In genomic region chr16:30090607-30091332, GRCh38 we compare ENCODE assay signal across 9 cellular contexts. TPM values are rescaled to one million over a fixed set of nuclear protein-coding genes. Genes with fewer than 3 reads are reported as not detected.
A peak's percentile ranks its signal among the peaks of the same experiment; 100 is the strongest.
DNase-seq lines count a peak whose midpoint lies in the region; ATAC-seq and TF ChIP-seq lines count a peak whose summit lies in the region.
"Had no signal": no experiment of that assay in that cellular context is flagged by ENCODE, and none has a peak within 500 bp of the region (broad histone marks: within the 10 kb centered on the region; RNA-seq: fewer than 3 reads in every experiment).

No MANE protein-coding gene starts in this region.

- H3K4me1 ChIP-seq in BE2C = peaks cover 5% of the 10 kb centered on the region
- peaks cover 40% of the 10 kb centered on the region for H3K4me1 ChIP-seq in Karpas-422 (ENCODE audit: low read length)
- peaks cover 33 to 35% of the 10 kb centered on the region in 2 donors for H3K4me1 ChIP-seq in duodenal mucosa (ENCODE audit: control insufficient read depth in 1 of 2, insufficient read depth in 2 of 2, low read length in 2 of 2)
- peaks cover 10% of the 10 kb centered on the region for H3K4me1 ChIP-seq in neural progenitor cell

- H3K36me3 ChIP-seq in BE2C (peaks cover 4% of the 10 kb centered on the region), Karpas-422 (ENCODE audit: insufficient read depth, low read length) (no peaks in the 10 kb centered on the region), duodenal mucosa (ENCODE audit: control insufficient read depth in 1 of 2, insufficient read depth in 2 of 2, low read length in 2 of 2) (peaks cover 12 to 13% of the 10 kb centered on the region in 2 donors), neural progenitor cell (no peaks in the 10 kb centered on the region)

- peak overlapping the region; percentile 67 for H3K4me3 Mint-ChIP-seq in neural progenitor cell

- H3K27me3 ChIP-seq in BE2C (no peaks in the 10 kb centered on the region), Karpas-422 (ENCODE audit: low read length) (no peaks in the 10 kb centered on the region), duodenal mucosa (ENCODE audit: control insufficient read depth in 1 of 2, insufficient read depth in 2 of 2, low read length in 2 of 2) (no peaks in the 10 kb centered on the region), neural progenitor cell (no peaks in the 10 kb centered on the region)

- peaks cover 2% of the 10 kb centered on the region for H3K27me3 Mint-ChIP-seq in neural progenitor cell (ENCODE audit: insufficient read depth, low read depth)

- H3K4me1 Mint-ChIP-seq in neural progenitor cell = peaks cover 36% of the 10 kb centered on the region

- H4K20me1 ChIP-seq in Karpas-422 (ENCODE audit: insufficient read depth, low read depth, low read length) (no peaks in the 10 kb centered on the region), neural progenitor cell (ENCODE audit: low read depth) (peaks cover 2% of the 10 kb centered on the region)

- peaks cover 3% of the 10 kb centered on the region; the same call in 1 of the 2 replicates for H3K79me2 ChIP-seq in Karpas-422 (ENCODE audit: low read length)
- no peaks in the 10 kb centered on the region for H3K79me2 ChIP-seq in neural progenitor cell (ENCODE audit: low read depth)

- H3K27ac ChIP-seq in Karpas-422 (ENCODE audit: low read length) = no peak overlapping the region
- no peak overlapping the region for H3K27ac ChIP-seq in duodenal mucosa (ENCODE audit: low read depth, low read length)
- H3K27ac ChIP-seq in neural progenitor cell = no peak overlapping the region

- DNase-seq in BE2C = peak; percentile 23
- DNase-seq in Karpas-422 = no peak
- no peak for DNase-seq in neural progenitor cell (ENCODE audit: low spot score)
- no peak for DNase-seq in cerebellar nuclear complex (lab: John Stamatoyannopoulos, UW)
- no peak for DNase-seq in NOMO-1 treated with dmso at 0.1 percent for 144 hours (lab: John Stamatoyannopoulos, UW; ENCODE audit: unreplicated experiment)
- DNase-seq: effector CD8-positive, alpha-beta T cell had no signal

- ATAC-seq in HG03378 (IDR thresholded peaks at IDR 0.05; ENCODE audit: unreplicated experiment) (no peak), HG02610 (IDR thresholded peaks at IDR 0.05; ENCODE audit: unreplicated experiment) (no peak)

- H3F3A ChIP-seq in neural progenitor cell (ENCODE audit: low read depth) = peaks cover 36% of the 10 kb centered on the region

- H3K4me2 ChIP-seq in Karpas-422 (ENCODE audit: low read depth, low read length, poor library complexity, severe bottlenecking) = peak overlapping the region; percentile 91
- peak overlapping the region; percentile 89 for H3K4me2 ChIP-seq in neural progenitor cell

- no peaks in the 10 kb centered on the region for H3K9me3 Mint-ChIP-seq in neural progenitor cell

- H3K9ac ChIP-seq in Karpas-422 (ENCODE audit: low read length) (peak overlapping the region; percentile 85), duodenal mucosa (ENCODE audit: low read depth in 1 of 2, low read length in 2 of 2) (peak overlapping the region in 1 of 2 donors; percentile 73), neural progenitor cell (no peak overlapping the region)

- no peak overlapping the region for H2AFZ ChIP-seq in Karpas-422 (ENCODE audit: low read length)
- H2AFZ ChIP-seq in neural progenitor cell (replicated peaks) = peak overlapping the region; percentile 82

- H3K9me2 ChIP-seq in Karpas-422 (replicated peaks; ENCODE audit: insufficient read depth, low read length) = no peaks in the 10 kb centered on the region

- H3K36me3 Mint-ChIP-seq in neural progenitor cell = peaks cover 6% of the 10 kb centered on the region

- H3K9me3 ChIP-seq in BE2C (no peaks in the 10 kb centered on the region), Karpas-422 (ENCODE audit: low read length) (no peaks in the 10 kb centered on the region), duodenal mucosa (ENCODE audit: control insufficient read depth in 1 of 2, low read length in 2 of 2) (no peaks in the 10 kb centered on the region), neural progenitor cell (ENCODE audit: low read depth) (no peaks in the 10 kb centered on the region)

- TF ChIP-seq CTCF in BE2C (IDR thresholded peaks at IDR 0.05; ENCODE audit: low read depth, low read length) = no peak
- no peak for TF ChIP-seq CTCF in neural progenitor cell (IDR thresholded peaks at IDR 0.05)

- H3K4me3 ChIP-seq in BE2C (ENCODE audit: low read depth, low read length) (peak overlapping the region; percentile 87), Karpas-422 (ENCODE audit: low read length) (peak overlapping the region; percentile 78; the same call in 1 of the 2 replicates), duodenal mucosa (ENCODE audit: low read depth in 1 of 2, low read length in 2 of 2) (peak overlapping the region; percentile 75 to 85), neural progenitor cell (peak overlapping the region; percentile 59)

- H3K27ac Mint-ChIP-seq in neural progenitor cell = peak overlapping the region; percentile 50

RNA-seq across cellular contexts. Expression of gene TBX6, which starts 1.0 kb away (rescaled TPM):
- 2.1 TPM for polyA plus RNA-seq in BE2C (2012; ENCODE audit: insufficient read depth, insufficient read length, low read depth)
- 1.8 and 2.1 TPM in 2 replicates for total RNA-seq in Karpas-422 (2014; rRNA removed; shearing (Covaris generic); ENCODE audit: low replicate concordance)
- total RNA-seq in neural progenitor cell (ENCODE audit: low replicate concordance) = 0.39 and 2.8 TPM in 2 replicates

RNA-seq across cellular contexts. Expression of gene YPEL3, which starts 5.2 kb away (rescaled TPM):
- polyA plus RNA-seq in BE2C (2012; ENCODE audit: insufficient read depth, insufficient read length, low read depth) = 28.8 TPM
- total RNA-seq in Karpas-422 (2014; rRNA removed; shearing (Covaris generic); ENCODE audit: low replicate concordance) = 62.1 and 93.0 TPM in 2 replicates
- total RNA-seq in neural progenitor cell (ENCODE audit: low replicate concordance) = 6.8 and 30.7 TPM in 2 replicates

RNA-seq across cellular contexts. Expression of gene PPP4C, which starts 15.0 kb away (rescaled TPM):
- polyA plus RNA-seq in BE2C (2012; ENCODE audit: insufficient read depth, insufficient read length, low read depth) = 317 TPM
- 103 and 154 TPM in 2 replicates for total RNA-seq in Karpas-422 (2014; rRNA removed; shearing (Covaris generic); ENCODE audit: low replicate concordance)
- 93.3 and 166 TPM in 2 replicates for total RNA-seq in neural progenitor cell (ENCODE audit: low replicate concordance)

RNA-seq across cellular contexts. Expression of gene GDPD3, which starts 22.6 kb away (rescaled TPM):
- polyA plus RNA-seq in BE2C (2012; ENCODE audit: insufficient read depth, insufficient read length, low read depth) = 1.2 TPM
- 2.1 and 3.3 TPM in 2 replicates for total RNA-seq in Karpas-422 (2014; rRNA removed; shearing (Covaris generic); ENCODE audit: low replicate concordance)
- 0.12 and 0.13 TPM in 2 replicates for total RNA-seq in neural progenitor cell (ENCODE audit: low replicate concordance)

RNA-seq across cellular contexts. Expression of gene ALDOA, which starts 25.2 kb away (rescaled TPM):
- 2,114 TPM for polyA plus RNA-seq in BE2C (2012; ENCODE audit: insufficient read depth, insufficient read length, low read depth)
- 1,486 and 1,797 TPM in 2 replicates for total RNA-seq in Karpas-422 (2014; rRNA removed; shearing (Covaris generic); ENCODE audit: low replicate concordance)
- total RNA-seq in neural progenitor cell (ENCODE audit: low replicate concordance) = 469 and 981 TPM in 2 replicates
